4 cellular contexts compared by ENCODE assay signal in the genomic region with DNA sequence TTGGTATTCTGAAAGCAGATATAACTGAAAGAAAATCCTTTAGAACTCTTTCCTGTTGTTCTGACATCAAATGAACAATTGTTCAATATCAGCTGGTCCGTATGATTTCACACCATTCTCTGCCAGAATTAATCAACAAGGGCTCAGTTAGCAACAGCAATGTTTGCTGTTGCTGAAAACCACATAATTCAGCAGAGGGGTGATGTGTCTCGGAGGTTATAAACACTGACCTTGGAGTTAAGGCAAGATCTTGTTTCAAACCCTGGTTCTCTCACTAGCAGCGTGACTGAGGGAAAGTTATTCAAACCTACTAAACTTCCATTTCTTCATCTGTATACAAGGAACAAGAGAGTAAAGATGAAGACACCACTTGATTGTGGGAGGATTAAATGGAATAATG. TPM values are rescaled to one million over a fixed set of nuclear protein-coding genes. Genes with fewer than 3 reads are reported as not detected.
"Had no signal": no experiment of that assay in that cellular context is flagged by ENCODE, and none has a peak within 500 bp of the region (broad histone marks: within the 10 kb centered on the region; RNA-seq: fewer than 3 reads in every experiment).

No MANE protein-coding gene starts in this region.

RNA-seq across cellular contexts. Expression of a gene that starts 36.8 kb away (rescaled TPM):
- total RNA-seq: K562, M059J, SJSA1 had no signal
- polyA plus RNA-seq: IgD-negative memory B cell, K562 had no signal
